In genomic region chr6:89527634-89528033, GRCh38 we compare ENCODE assay signal across 22 cellular contexts.
DNase-seq lines count a peak whose midpoint lies in the region; ATAC-seq and TF ChIP-seq lines count a peak whose summit lies in the region.
"Had no signal": no experiment of that assay in that cellular context is flagged by ENCODE, and none has a peak within 500 bp of the region (broad histone marks: within the 10 kb centered on the region; RNA-seq: fewer than 3 reads in every experiment).

No MANE protein-coding gene starts in this region.

- TF ChIP-seq CTCF in CD4-positive, alpha-beta T cell (IDR thresholded peaks at IDR 0.05): no peak
- no peak for TF ChIP-seq CTCF in HCT116 (IDR thresholded peaks at IDR 0.05 in 2 of 3, conservative IDR thresholded peaks at IDR 0.05 in 1 of 3; ENCODE audit: borderline replicate concordance in 1 of 3, insufficient read depth in 1 of 3, low read depth in 2 of 3, low read length in 2 of 3)
- TF ChIP-seq CTCF in activated CD8-positive, alpha-beta T cell treated with anti-CD3 and anti-CD28 coated beads for 36 hours (IDR thresholded peaks at IDR 0.05): no peak

- no peak overlapping the region for H3K27ac Mint-ChIP-seq in CD4-positive, alpha-beta T cell
- peak overlapping the region; percentile 13 for H3K27ac Mint-ChIP-seq in activated CD8-positive, alpha-beta T cell treated with anti-CD3 and anti-CD28 coated beads for 36 hours
- H3K27ac Mint-ChIP-seq: activated CD4-positive, alpha-beta T cell treated with anti-CD3 and anti-CD28 coated beads, Interleukin-2, amount 10 ng/mL, durations not matched to agents 7 days and 5 days; activated naive CD8-positive, alpha-beta T cell; activated T-cell treated with anti-CD3 and anti-CD28 coated beads, Interleukin-2, amount 50 U/mL, for 24 hours; brain; naive B cell had no signal

- POLR2A ChIA-PET in CD4-positive, alpha-beta T cell (lab: Charles Lee): no interaction called here
- POLR2A ChIA-PET in HCT116 (lab: Charles Lee): no interaction called here
- POLR2A ChIA-PET in activated CD8-positive, alpha-beta T cell treated with anti-CD3 and anti-CD28 coated beads for 36 hours (lab: Charles Lee): no interaction called here

- H2AFZ ChIP-seq in HCT116 (ENCODE audit: low read depth, low read length, poor library complexity, severe bottlenecking): no peak overlapping the region

- no peak for TF ChIP-seq RAD21 in HCT116 (IDR thresholded peaks at IDR 0.05; ENCODE audit: low read depth)

- no peak overlapping the region for H3K27ac ChIP-seq in CD4-positive, alpha-beta T cell (ENCODE audit: low read depth, low read length)
- H3K27ac ChIP-seq in HCT116 (ENCODE audit: low read depth, low read length) (no peak overlapping the region), SJCRH30 (no peak overlapping the region)
- H3K27ac ChIP-seq: dorsolateral prefrontal cortex, esophagus squamous epithelium, pancreas, sigmoid colon had no signal

- intact Hi-C loops in CD4-positive, alpha-beta T cell (cut with DNase I, micrococcal nuclease): no loop called here
- intact Hi-C loops in HCT116 (cut with micrococcal nuclease): no loop called here
- intact Hi-C loops in activated CD8-positive, alpha-beta T cell treated with anti-CD3 and anti-CD28 coated beads for 36 hours (cut with micrococcal nuclease): no loop called here

- H3K27me3 ChIP-seq in CD4-positive, alpha-beta T cell (ENCODE audit: control insufficient read depth, insufficient read depth, low read length): no peaks in the 10 kb centered on the region
- H3K27me3 ChIP-seq in HCT116 (ENCODE audit: insufficient read depth, low read length) (no peaks in the 10 kb centered on the region), SJCRH30 (no peaks in the 10 kb centered on the region)
- H3K27me3 ChIP-seq: dorsolateral prefrontal cortex, esophagus squamous epithelium, pancreas, sigmoid colon had no signal

- no peak overlapping the region for H3K9ac ChIP-seq in HCT116 (ENCODE audit: low read length)

- TF ChIP-seq POLR2A in HCT116 (IDR thresholded peaks at IDR 0.05; ENCODE audit: borderline replicate concordance, extremely low read depth, insufficient read depth, insufficient read length): no peak

- H3K4me1 Mint-ChIP-seq in CD4-positive, alpha-beta T cell (ENCODE audit: low read depth): no peaks in the 10 kb centered on the region
- H3K4me1 Mint-ChIP-seq in activated CD8-positive, alpha-beta T cell treated with anti-CD3 and anti-CD28 coated beads for 36 hours (ENCODE audit: low read depth): no peaks in the 10 kb centered on the region
- H3K4me1 Mint-ChIP-seq: naive B cell had no signal

- BruUV-seq in HCT116 (replicated peaks; lab: Mats Ljungman, UMichigan): no TSS peak

- no peaks in the 10 kb centered on the region for H3K27me3 Mint-ChIP-seq in CD4-positive, alpha-beta T cell
- H3K27me3 Mint-ChIP-seq in activated CD8-positive, alpha-beta T cell treated with anti-CD3 and anti-CD28 coated beads for 36 hours: no peaks in the 10 kb centered on the region
- H3K27me3 Mint-ChIP-seq: activated CD4-positive, alpha-beta T cell treated with anti-CD3 and anti-CD28 coated beads, Interleukin-2, amount 10 ng/mL, durations not matched to agents 7 days and 5 days; activated naive CD8-positive, alpha-beta T cell; activated T-cell treated with anti-CD3 and anti-CD28 coated beads, Interleukin-2, amount 50 U/mL, for 24 hours; brain; naive B cell had no signal

- no peaks in the 10 kb centered on the region for H3K36me3 ChIP-seq in HCT116 (ENCODE audit: control insufficient read depth in 1 of 2, insufficient read depth in 2 of 2, low read length in 2 of 2)
- H3K36me3 ChIP-seq in SJCRH30: no peaks in the 10 kb centered on the region
- H3K36me3 ChIP-seq: esophagus squamous epithelium, pancreas, sigmoid colon had no signal

- no peaks in the 10 kb centered on the region for H4K20me1 ChIP-seq in HCT116 (ENCODE audit: insufficient read depth)

- CTCF ChIA-PET in CD4-positive, alpha-beta T cell (lab: Charles Lee): no interaction called here
- CTCF ChIA-PET in HCT116 (lab: Charles Lee): no interaction called here
- CTCF ChIA-PET in activated CD8-positive, alpha-beta T cell treated with anti-CD3 and anti-CD28 coated beads for 36 hours (lab: Charles Lee): no interaction called here

- H3K4me3 ChIP-seq in HCT116 (replicated peaks in 1 of 2; ENCODE audit: low read depth in 1 of 2, low read length in 2 of 2) (no peak overlapping the region), SJCRH30 (no peak overlapping the region)
- H3K4me3 ChIP-seq: dorsolateral prefrontal cortex, esophagus squamous epithelium, pancreas, sigmoid colon had no signal

- H3K36me3 Mint-ChIP-seq in CD4-positive, alpha-beta T cell (ENCODE audit: low read depth): no peaks in the 10 kb centered on the region
- H3K36me3 Mint-ChIP-seq in activated CD8-positive, alpha-beta T cell treated with anti-CD3 and anti-CD28 coated beads for 36 hours (ENCODE audit: low read depth): no peaks in the 10 kb centered on the region

- no peak overlapping the region for H3K4me2 ChIP-seq in HCT116 (ENCODE audit: low read length)

- peak; percentile 24 for ATAC-seq in CD4-positive, alpha-beta T cell (ENCODE audit: poor library complexity)
- ATAC-seq in HCT116 (no peak), GM19328 (IDR thresholded peaks at IDR 0.05; ENCODE audit: unreplicated experiment) (no peak)
- no peak for ATAC-seq in activated CD8-positive, alpha-beta T cell treated with anti-CD3 and anti-CD28 coated beads for 36 hours
- ATAC-seq: pancreas had no signal

- no peaks in the 10 kb centered on the region for H3K9me2 ChIP-seq in HCT116 (ENCODE audit: insufficient read depth)

- no peaks in the 10 kb centered on the region for H3K9me3 Mint-ChIP-seq in CD4-positive, alpha-beta T cell
- no peaks in the 10 kb centered on the region for H3K9me3 Mint-ChIP-seq in activated CD8-positive, alpha-beta T cell treated with anti-CD3 and anti-CD28 coated beads for 36 hours
- H3K9me3 Mint-ChIP-seq: activated CD4-positive, alpha-beta T cell treated with anti-CD3 and anti-CD28 coated beads, Interleukin-2, amount 10 ng/mL, durations not matched to agents 7 days and 5 days; activated T-cell treated with anti-CD3 and anti-CD28 coated beads, Interleukin-2, amount 50 U/mL, for 24 hours had no signal

- H3K79me2 ChIP-seq in HCT116 (ENCODE audit: insufficient read depth, low read length): no peaks in the 10 kb centered on the region

- H3K9me3 ChIP-seq in CD4-positive, alpha-beta T cell (ENCODE audit: control insufficient read depth, low read length): no peaks in the 10 kb centered on the region
- H3K9me3 ChIP-seq in HCT116 (ENCODE audit: control insufficient read depth in 1 of 2, insufficient read depth in 1 of 2, low read depth in 1 of 2, low read length in 2 of 2) (no peaks in the 10 kb centered on the region), SJCRH30 (replicated peaks) (no peaks in the 10 kb centered on the region)
- H3K9me3 ChIP-seq: esophagus squamous epithelium, pancreas, sigmoid colon had no signal

- H3K4me3 Mint-ChIP-seq in CD4-positive, alpha-beta T cell: no peak overlapping the region
- H3K4me3 Mint-ChIP-seq in activated CD8-positive, alpha-beta T cell treated with anti-CD3 and anti-CD28 coated beads for 36 hours: no peak overlapping the region
- H3K4me3 Mint-ChIP-seq: activated CD4-positive, alpha-beta T cell treated with anti-CD3 and anti-CD28 coated beads, Interleukin-2, amount 10 ng/mL, durations not matched to agents 7 days and 5 days; activated naive CD8-positive, alpha-beta T cell; activated T-cell treated with anti-CD3 and anti-CD28 coated beads, Interleukin-2, amount 50 U/mL, for 24 hours; brain; naive B cell had no signal

- H3K4me1 ChIP-seq in HCT116 (ENCODE audit: control insufficient read depth in 1 of 2, insufficient read depth in 2 of 2, low read length in 2 of 2): no peaks in the 10 kb centered on the region
- no peaks in the 10 kb centered on the region for H3K4me1 ChIP-seq in SJCRH30
- H3K4me1 ChIP-seq: pancreas had no signal

- DNase-seq in CD4-positive, alpha-beta T cell: no peak
- DNase-seq in HCT116 (ENCODE audit: low read depth, low spot score): peak; percentile 3
- DNase-seq in activated CD8-positive, alpha-beta T cell treated with anti-CD3 and anti-CD28 coated beads for 36 hours: no peak
- DNase-seq in glomerular visceral epithelial cell (ENCODE audit: extremely low spot score): peak; percentile 12
- DNase-seq in superior temporal gyrus (ENCODE audit: extremely low spot score): no peak
- no peak for DNase-seq in SJCRH30
- DNase-seq: activated CD4-positive, alpha-beta T cell treated with anti-CD3 and anti-CD28 coated beads, Interleukin-2, amount 10 ng/mL, durations not matched to agents 7 days and 5 days; activated T-cell treated with anti-CD3 and anti-CD28 coated beads, Interleukin-2, amount 50 U/mL, for 24 hours; AML-193; Calu3; dorsolateral prefrontal cortex; esophagus squamous epithelium; Karpas-422; naive B cell; NCI-H1105 treated with DMSO at 0.1 percent for 48 hours; NCI-H526 treated with DMSO at 0.1 percent for 48 hours; pancreas; sigmoid colon; stimulated activated CD4-positive, alpha-beta T cell treated with anti-CD3 and anti-CD28 coated beads, Interleukin-1b, Interleukin-23, amount 100 ng/mL, for 48 hours had no signal

- RAD21 ChIA-PET in HCT116 (lab: Charles Lee; ENCODE audit: low non-redundant PET in 1 of 2, low total read pairs in 2 of 2, uncharacterized antibody in 2 of 2, unreplicated experiment in 2 of 2): no interaction called here

TF ChIP-seq in HCT116, 20 proteins besides CTCF, POLR2A, EP300 and RAD21 (continues in another document):
- TF ChIP-seq JUND (IDR thresholded peaks at IDR 0.05): no peak
- TF ChIP-seq EZH2 (IDR thresholded peaks at IDR 0.05): no peak
- TF ChIP-seq CEBPB (IDR thresholded peaks at IDR 0.05; ENCODE audit: low read depth): no peak
- no peak for TF ChIP-seq CBX3 (IDR thresholded peaks at IDR 0.05; ENCODE audit: low read depth)

Comparison
In these comparisons a context has a peak if more than half of its experiments do, and no peak if none do; other contexts are left out.
1. DNase-seq: peak in HCT116 (single experiment) and glomerular visceral epithelial cell (single experiment); none in CD4-positive, alpha-beta T cell (0 of 10), activated CD8-positive, alpha-beta T cell treated with anti-CD3 and anti-CD28 coated beads for 36 hours (single experiment), superior temporal gyrus (single experiment) and SJCRH30 (0 of 2).